In the genomic region with DNA sequence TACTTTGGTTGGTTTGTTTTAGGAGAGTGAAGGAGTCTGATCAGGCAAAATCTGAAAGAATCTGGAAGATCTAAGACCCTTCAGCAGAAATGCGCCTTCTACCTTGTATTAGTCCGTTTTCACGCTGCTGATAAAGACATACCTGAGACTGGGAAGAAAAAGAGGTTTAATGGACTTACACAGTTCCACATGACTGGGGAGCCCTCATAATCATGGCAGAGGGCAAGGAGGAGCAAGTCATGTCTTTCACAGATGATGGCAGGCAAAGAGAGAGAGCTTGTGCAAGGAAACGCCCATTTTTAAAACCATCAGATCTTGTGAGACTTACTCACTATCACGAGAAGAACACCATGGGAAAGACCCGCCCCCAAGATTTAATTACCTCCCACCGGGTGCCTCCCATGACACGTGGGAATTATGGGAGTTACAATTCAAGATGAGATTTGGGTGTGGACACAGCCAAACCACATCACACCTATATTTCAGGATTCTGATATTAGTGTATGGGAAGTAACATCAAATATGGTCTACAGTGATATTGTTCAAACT, we compare ENCODE assay signal across 17 cellular contexts.
A peak's percentile ranks its signal among the peaks of the same experiment; 100 is the strongest.
DNase-seq lines count a peak whose midpoint lies in the region; ATAC-seq, FAIRE-seq and TF ChIP-seq lines count a peak whose summit lies in the region.
"Had no signal": no experiment of that assay in that cellular context is flagged by ENCODE, and none has a peak within 500 bp of the region (broad histone marks: within the 10 kb centered on the region; RNA-seq: fewer than 3 reads in every experiment).

No MANE protein-coding gene starts in this region.

- H3K9me3 ChIP-seq in breast epithelium (no peaks in the 10 kb centered on the region), endodermal cell (ENCODE audit: control insufficient read depth, low read length) (no peaks in the 10 kb centered on the region), mucosa of descending colon (no peaks in the 10 kb centered on the region), transverse colon (no peaks in the 10 kb centered on the region)

- H3K4me1 ChIP-seq in breast epithelium (no peaks in the 10 kb centered on the region), endodermal cell (ENCODE audit: control insufficient read depth, insufficient read depth, low read length) (peaks cover 12% of the 10 kb centered on the region), mucosa of descending colon (ENCODE audit: low read depth) (peaks cover 9% of the 10 kb centered on the region), transverse colon (peaks cover 15 to 47% (median 24%) of the 10 kb centered on the region in 4 donors)

- intact Hi-C loops in MCF 10A (cut with micrococcal nuclease) (no loop called here), breast epithelium (cut with DNase I; ENCODE audit: low total_unique reads) (no loop called here), mucosa of descending colon (cut with DNase I, micrococcal nuclease) (no loop called here), transverse colon (cut with DNase I; ENCODE audit: low total_unique reads) (no loop called here)

- H3K9ac ChIP-seq in endodermal cell (ENCODE audit: extremely low read depth, low read length, poor library complexity, severe bottlenecking): no peak overlapping the region

- DNase-seq in MCF 10A (ENCODE audit: unreplicated experiment) (no peak), breast epithelium (ENCODE audit: low spot score in 2 of 2) (no peak), endodermal cell (no peak), mucosa of descending colon (peak in 1 of 3 donors; percentile 38), transverse colon (no peak), GM12892 (ENCODE audit: insufficient read length) (no peak)
- DNase-seq: CD4-positive, alpha-beta T cell; KG1; NCI-H1417; NCI-H187; NCI-H2107; NCI-H510A; NCI-H774; SIG-M5 had no signal

- POLR2A ChIA-PET in MCF 10A (lab: Yijun Ruan, JAX): interaction anchor here (0.7 to 4.8 kb wide), 9 partner anchors 8 to 205 kb away, joined by 3 to 100 read pairs (median 4); partner anchors contain the start of gene GLUL

- FAIRE-seq in GM12892 (lab: Jason Lieb, UNC): no peak
- FAIRE-seq: H54 had no signal

- H3K4me1 Mint-ChIP-seq in MCF 10A (ENCODE audit: insufficient read depth, unreplicated experiment): peaks cover 31% of the 10 kb centered on the region
- peaks cover 35% of the 10 kb centered on the region for H3K4me1 Mint-ChIP-seq in endodermal cell

- H3K4me3 ChIP-seq in breast epithelium: no peak overlapping the region
- H3K4me3 ChIP-seq in endodermal cell (ENCODE audit: low read length): no peak overlapping the region
- H3K4me3 ChIP-seq in mucosa of descending colon: no peak overlapping the region
- no peak overlapping the region for H3K4me3 ChIP-seq in transverse colon

- H3K27ac Mint-ChIP-seq in MCF 10A (ENCODE audit: low read depth, unreplicated experiment) (peak overlapping the region; percentile 36), endodermal cell (peak overlapping the region; percentile 22)
- H3K27ac Mint-ChIP-seq: CD4-positive, alpha-beta T cell had no signal

- whole genome bisulfite sequencing in endodermal cell (ENCODE audit: insufficient coverage in 1 of 2, insufficient read length in 1 of 2), 2 experiments: 98 to 100% methylated on average over 3 to 6 of the region's 8 CpGs
- 67 to 68% methylated on average over 4 to 8 of the region's 8 CpGs for WGBS in transverse colon (ENCODE audit: low coverage in 1 of 2), 2 donors

- H3K9me3 Mint-ChIP-seq in MCF 10A (ENCODE audit: unreplicated experiment) (no peaks in the 10 kb centered on the region), endodermal cell (no peaks in the 10 kb centered on the region)
- H3K9me3 Mint-ChIP-seq: CD4-positive, alpha-beta T cell had no signal

- TF ChIP-seq EP300 in transverse colon (IDR thresholded peaks at IDR 0.05; ENCODE audit: low read depth): no peak

- H3K36me3 Mint-ChIP-seq in MCF 10A (ENCODE audit: insufficient read depth, unreplicated experiment) (no peaks in the 10 kb centered on the region), endodermal cell (ENCODE audit: low read depth) (no peaks in the 10 kb centered on the region)

- H3K4me3 Mint-ChIP-seq in MCF 10A (ENCODE audit: unreplicated experiment) (no peak overlapping the region), endodermal cell (no peak overlapping the region)
- H3K4me3 Mint-ChIP-seq: CD4-positive, alpha-beta T cell had no signal

- BruUV-seq in MCF 10A (replicated peaks; lab: Mats Ljungman, UMichigan): no TSS peak

- H3K27me3 Mint-ChIP-seq in MCF 10A (ENCODE audit: insufficient read depth, unreplicated experiment) (no peaks in the 10 kb centered on the region), endodermal cell (ENCODE audit: insufficient read depth) (no peaks in the 10 kb centered on the region)
- H3K27me3 Mint-ChIP-seq: CD4-positive, alpha-beta T cell had no signal

- peak; percentile 8 for ATAC-seq in mucosa of descending colon
- ATAC-seq in HG03097 (IDR thresholded peaks at IDR 0.05; ENCODE audit: low FRiP score, unreplicated experiment): no peak
- no peak for ATAC-seq in GM18511 (IDR thresholded peaks at IDR 0.05; ENCODE audit: unreplicated experiment)

- no peaks in the 10 kb centered on the region for H3K36me3 ChIP-seq in breast epithelium
- H3K36me3 ChIP-seq in endodermal cell (ENCODE audit: control insufficient read depth, insufficient read depth, low read length): no peaks in the 10 kb centered on the region
- no peaks in the 10 kb centered on the region for H3K36me3 ChIP-seq in mucosa of descending colon (ENCODE audit: low read depth)
- H3K36me3 ChIP-seq in transverse colon: no peaks in the 10 kb centered on the region

- H3K27ac ChIP-seq in breast epithelium (no peak overlapping the region), endodermal cell (ENCODE audit: low read depth, low read length) (no peak overlapping the region), transverse colon (peak overlapping the region; percentile 65 to 75 (median 71))

- TF ChIP-seq POLR2A in breast epithelium (IDR thresholded peaks at IDR 0.05) (no peak), transverse colon (IDR thresholded peaks at IDR 0.05) (no peak), GM12892 (IDR thresholded peaks at IDR 0.05; ENCODE audit: low read depth, low read length) (no peak)

- CTCF ChIA-PET in MCF 10A (lab: Yijun Ruan, JAX): interaction anchor here (0.5 to 4.5 kb wide), 4 partner anchors 29 to 163 kb away, joined by 3 to 55 read pairs (median 14); no protein-coding TSS in a partner anchor

- TF ChIP-seq CTCF in MCF 10A (IDR thresholded peaks at IDR 0.05; ENCODE audit: unreplicated experiment) (no peak), breast epithelium (IDR thresholded peaks at IDR 0.05) (no peak), endodermal cell (conservative IDR thresholded peaks at IDR 0.05) (no peak), mucosa of descending colon (IDR thresholded peaks at IDR 0.05) (no peak), transverse colon (IDR thresholded peaks at IDR 0.05) (no peak)

- H3K27me3 ChIP-seq in breast epithelium (no peaks in the 10 kb centered on the region), endodermal cell (ENCODE audit: control insufficient read depth, insufficient read depth, low read length, poor library complexity, severe bottlenecking) (no peaks in the 10 kb centered on the region), transverse colon (no peaks in the 10 kb centered on the region)

- in situ Hi-C loops in transverse colon (cut with MboI; ENCODE audit: low pct_ligation_motif_present in 1 of 4, low pct_unique_long_range_greater_than_20kb in 1 of 4, low sequenced_read_pairs in 3 of 4): no loop called here

Comparison
In these comparisons a context has a peak if more than half of its experiments do, and no peak if none do; other contexts are left out.
1. H3K27ac ChIP-seq: peak in transverse colon (4 of 4); none in breast epithelium (0 of 2) and endodermal cell (single experiment).